ENCODE assay signal across 8 cellular contexts in the genomic region with DNA sequence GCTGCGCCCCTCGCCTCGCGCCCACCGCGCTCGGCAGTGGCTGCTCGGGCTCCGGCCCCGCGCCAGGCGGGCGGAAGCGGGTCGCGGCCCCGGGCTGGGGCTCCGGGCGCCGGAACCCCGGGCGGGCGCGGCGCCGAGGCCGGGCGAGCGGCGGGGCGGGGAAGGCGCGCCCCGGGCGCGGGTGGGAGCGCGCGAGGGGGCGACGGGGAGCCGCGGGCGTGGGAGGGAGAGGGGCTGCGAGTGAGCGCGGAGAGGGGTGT. TPM values are rescaled to one million over a fixed set of nuclear protein-coding genes. Genes with fewer than 3 reads are reported as not detected.
DNase-seq lines count a peak whose midpoint lies in the region; ATAC-seq and TF ChIP-seq lines count a peak whose summit lies in the region.

No MANE protein-coding gene starts in this region.

- peak; percentile 35 for ATAC-seq in GM18498 (IDR thresholded peaks at IDR 0.05; ENCODE audit: unreplicated experiment)
- no peak for ATAC-seq in effector memory CD8-positive, alpha-beta T cell (replicated peaks)

- DNase-seq in effector memory CD8-positive, alpha-beta T cell, result peak in 1 of 3 experiments; percentile 3
- DNase-seq in osteocyte (ENCODE audit: extremely low spot score, unreplicated experiment) (no peak), COLO829 (ENCODE audit: low spot score) (no peak), dedifferentiated amniotic fluid mesenchymal stem cell (ENCODE audit: extremely low spot score) (no peak), DMS79 (lab: John Stamatoyannopoulos, UW) (no peak)
- DNase-seq in activated CD8-positive, alpha-beta memory T cell treated with anti-CD3 and anti-CD28 coated beads, Interleukin-2, amount 50 U/mL, for 48 hours, result no peak

- TF ChIP-seq CTCF in osteocyte (IDR thresholded peaks at IDR 0.05), result no peak

- H3K9me3 Mint-ChIP-seq in IgD-negative memory B cell (peaks cover 0 to 1% (median 0%) of the 10 kb centered on the region in 3 donors), osteocyte (ENCODE audit: unreplicated experiment) (peaks cover 6% of the 10 kb centered on the region)
- no peaks in the 10 kb centered on the region for H3K9me3 Mint-ChIP-seq in effector memory CD8-positive, alpha-beta T cell

- peaks cover 50% of the 10 kb centered on the region for H3K27me3 Mint-ChIP-seq in IgD-negative memory B cell
- peaks cover 75 to 88% of the 10 kb centered on the region in 2 donors for H3K27me3 Mint-ChIP-seq in effector memory CD8-positive, alpha-beta T cell
- no peaks in the 10 kb centered on the region for H3K27me3 Mint-ChIP-seq in osteocyte (ENCODE audit: unreplicated experiment)

- H3K4me3 Mint-ChIP-seq in IgD-negative memory B cell, result peak overlapping the region; percentile 72 to 90 (median 82)
- H3K4me3 Mint-ChIP-seq in effector memory CD8-positive, alpha-beta T cell, result peak overlapping the region; percentile 82 to 85
- H3K4me3 Mint-ChIP-seq in osteocyte (ENCODE audit: unreplicated experiment), result peak overlapping the region; percentile 89

- no peaks in the 10 kb centered on the region for H3K36me3 Mint-ChIP-seq in IgD-negative memory B cell
- H3K36me3 Mint-ChIP-seq in effector memory CD8-positive, alpha-beta T cell (ENCODE audit: insufficient read depth), result no peaks in the 10 kb centered on the region
- peaks cover 13% of the 10 kb centered on the region for H3K36me3 Mint-ChIP-seq in osteocyte (ENCODE audit: unreplicated experiment)

- H3K4me1 Mint-ChIP-seq in IgD-negative memory B cell, result peaks cover 7 to 18% (median 9%) of the 10 kb centered on the region in 3 donors
- H3K4me1 Mint-ChIP-seq in effector memory CD8-positive, alpha-beta T cell (ENCODE audit: low read depth in 2 of 2), result peaks cover 9 to 14% of the 10 kb centered on the region in 2 donors
- H3K4me1 Mint-ChIP-seq in osteocyte (ENCODE audit: unreplicated experiment), result peaks cover 33% of the 10 kb centered on the region

- no peak overlapping the region for H3K27ac Mint-ChIP-seq in IgD-negative memory B cell
- H3K27ac Mint-ChIP-seq in effector memory CD8-positive, alpha-beta T cell, result no peak overlapping the region
- peak overlapping the region; percentile 79 for H3K27ac Mint-ChIP-seq in osteocyte (ENCODE audit: unreplicated experiment)

RNA-seq across cellular contexts. Expression of a gene that starts 0.5 kb away (rescaled TPM):
- polyA plus RNA-seq in IgD-negative memory B cell, result not detected
- total RNA-seq in osteocyte, result 96.7 and 101 TPM in 2 replicates
